ENCODE assay signal across 8 cellular contexts in the genomic region with DNA sequence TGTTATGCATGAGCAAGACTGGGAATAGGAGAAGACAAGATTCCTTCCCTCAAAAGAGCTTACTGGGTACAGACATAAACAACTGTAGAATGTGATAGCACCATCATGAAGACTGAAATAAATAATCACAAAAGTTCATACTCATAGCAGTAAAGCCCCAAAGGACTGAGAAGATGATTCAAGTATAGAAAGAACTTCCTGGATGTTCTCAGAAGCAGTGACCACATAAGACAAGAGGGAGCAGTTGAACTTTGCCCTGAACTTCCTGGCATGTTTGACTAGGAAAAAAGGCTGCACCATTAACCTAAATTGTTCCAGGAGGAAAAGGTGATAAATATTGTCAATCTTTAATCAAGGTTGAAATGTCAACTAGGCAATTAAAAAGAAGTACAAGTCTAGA. TPM values are rescaled to one million over a fixed set of nuclear protein-coding genes. Genes with fewer than 3 reads are reported as not detected.
DNase-seq lines count a peak whose midpoint lies in the region; ATAC-seq and TF ChIP-seq lines count a peak whose summit lies in the region.

No MANE protein-coding gene starts in this region.

- intact Hi-C loops in right cardiac atrium (cut with DNase I), result no loop called here

- peaks cover 7% of the 10 kb centered on the region for H3K36me3 Mint-ChIP-seq in effector memory CD8-positive, alpha-beta T cell (ENCODE audit: insufficient read depth)

- H3K4me1 Mint-ChIP-seq in effector memory CD8-positive, alpha-beta T cell (ENCODE audit: low read depth in 2 of 2), result no peaks in the 10 kb centered on the region

- no peak overlapping the region for H3K4me3 ChIP-seq in right cardiac atrium (ENCODE audit: low read length)

- ATAC-seq in GM21717 (IDR thresholded peaks at IDR 0.05; ENCODE audit: unreplicated experiment) (peak; percentile 48), GM18520 (IDR thresholded peaks at IDR 0.05; ENCODE audit: unreplicated experiment) (no peak), right cardiac atrium (no peak)
- no peak for ATAC-seq in effector memory CD8-positive, alpha-beta T cell (replicated peaks)

- DNase-seq in DMS53 (lab: John Stamatoyannopoulos, UW) (peak; percentile 63), iris pigment epithelial cell (ENCODE audit: low read depth) (peak; percentile 67), right cardiac atrium (no peak), NCI-H524 (lab: John Stamatoyannopoulos, UW) (no peak)
- DNase-seq in effector memory CD8-positive, alpha-beta T cell, result no peak

- H3K9me3 ChIP-seq in right cardiac atrium (ENCODE audit: control insufficient read depth, low read length), result no peaks in the 10 kb centered on the region

- no peaks in the 10 kb centered on the region for H3K27me3 Mint-ChIP-seq in effector memory CD8-positive, alpha-beta T cell

- no peak overlapping the region for H3K27ac Mint-ChIP-seq in effector memory CD8-positive, alpha-beta T cell

- no peaks in the 10 kb centered on the region for H3K4me1 ChIP-seq in right cardiac atrium (ENCODE audit: control insufficient read depth, insufficient read depth, low read length)

- H3K4me3 Mint-ChIP-seq in effector memory CD8-positive, alpha-beta T cell, result no peak overlapping the region

- peaks cover 0 to 1% of the 10 kb centered on the region in 2 donors for H3K9me3 Mint-ChIP-seq in effector memory CD8-positive, alpha-beta T cell

- no peaks in the 10 kb centered on the region for H3K27me3 ChIP-seq in right cardiac atrium (ENCODE audit: control insufficient read depth, insufficient read depth)

- no peak overlapping the region for H3K27ac ChIP-seq in right cardiac atrium (ENCODE audit: low read length)

TF ChIP-seq in PFSK-1, 5 proteins besides CTCF, POLR2A, EP300 and RAD21:
- TF ChIP-seq, protein P1, sequence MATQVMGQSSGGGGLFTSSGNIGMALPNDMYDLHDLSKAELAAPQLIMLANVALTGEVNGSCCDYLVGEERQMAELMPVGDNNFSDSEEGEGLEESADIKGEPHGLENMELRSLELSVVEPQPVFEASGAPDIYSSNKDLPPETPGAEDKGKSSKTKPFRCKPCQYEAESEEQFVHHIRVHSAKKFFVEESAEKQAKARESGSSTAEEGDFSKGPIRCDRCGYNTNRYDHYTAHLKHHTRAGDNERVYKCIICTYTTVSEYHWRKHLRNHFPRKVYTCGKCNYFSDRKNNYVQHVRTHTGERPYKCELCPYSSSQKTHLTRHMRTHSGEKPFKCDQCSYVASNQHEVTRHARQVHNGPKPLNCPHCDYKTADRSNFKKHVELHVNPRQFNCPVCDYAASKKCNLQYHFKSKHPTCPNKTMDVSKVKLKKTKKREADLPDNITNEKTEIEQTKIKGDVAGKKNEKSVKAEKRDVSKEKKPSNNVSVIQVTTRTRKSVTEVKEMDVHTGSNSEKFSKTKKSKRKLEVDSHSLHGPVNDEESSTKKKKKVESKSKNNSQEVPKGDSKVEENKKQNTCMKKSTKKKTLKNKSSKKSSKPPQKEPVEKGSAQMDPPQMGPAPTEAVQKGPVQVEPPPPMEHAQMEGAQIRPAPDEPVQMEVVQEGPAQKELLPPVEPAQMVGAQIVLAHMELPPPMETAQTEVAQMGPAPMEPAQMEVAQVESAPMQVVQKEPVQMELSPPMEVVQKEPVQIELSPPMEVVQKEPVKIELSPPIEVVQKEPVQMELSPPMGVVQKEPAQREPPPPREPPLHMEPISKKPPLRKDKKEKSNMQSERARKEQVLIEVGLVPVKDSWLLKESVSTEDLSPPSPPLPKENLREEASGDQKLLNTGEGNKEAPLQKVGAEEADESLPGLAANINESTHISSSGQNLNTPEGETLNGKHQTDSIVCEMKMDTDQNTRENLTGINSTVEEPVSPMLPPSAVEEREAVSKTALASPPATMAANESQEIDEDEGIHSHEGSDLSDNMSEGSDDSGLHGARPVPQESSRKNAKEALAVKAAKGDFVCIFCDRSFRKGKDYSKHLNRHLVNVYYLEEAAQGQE (IDR thresholded peaks at IDR 0.05; ENCODE audit: insufficient read depth in 1 of 2, low read depth in 2 of 2, low read length in 2 of 2), result no peak
- TF ChIP-seq TAF1 (IDR thresholded peaks at IDR 0.05; ENCODE audit: borderline replicate concordance, insufficient read depth, low read length), result no peak
- peak; percentile 61; the same call in 1 of the 2 replicates for TF ChIP-seq SIN3A (IDR thresholded peaks at IDR 0.05; ENCODE audit: borderline replicate concordance, insufficient read depth, low read length)
- TF ChIP-seq POLR2AphosphoS5 (IDR thresholded peaks at IDR 0.05; ENCODE audit: low read depth, low read length), result no peak
- no peak for TF ChIP-seq FOXP2 (optimal IDR thresholded peaks at IDR 0.05; ENCODE audit: borderline replicate concordance, extremely low read depth, extremely low read length, insufficient read depth)

RNA-seq across cellular contexts. Expression of a gene that starts 57.8 kb away (rescaled TPM):
- polyA plus RNA-seq in PFSK-1 (2012; ENCODE audit: insufficient read length, low read depth), result not detected
- total RNA-seq in right cardiac atrium, result 100 to 1,000 TPM in 1 of 4 donors, 10 to 100 TPM in 3; 67.5 to 128 (median 80.2) TPM
- polyA plus RNA-seq in right cardiac atrium, result 18.1 TPM

Comparison
In these comparisons a context has a peak if more than half of its experiments do, and no peak if none do; other contexts are left out.
1. DNase-seq: peak in DMS53 (single experiment) and iris pigment epithelial cell (single experiment); none in right cardiac atrium (0 of 3), NCI-H524 (0 of 2) and effector memory CD8-positive, alpha-beta T cell (0 of 3).